In the genomic region with DNA sequence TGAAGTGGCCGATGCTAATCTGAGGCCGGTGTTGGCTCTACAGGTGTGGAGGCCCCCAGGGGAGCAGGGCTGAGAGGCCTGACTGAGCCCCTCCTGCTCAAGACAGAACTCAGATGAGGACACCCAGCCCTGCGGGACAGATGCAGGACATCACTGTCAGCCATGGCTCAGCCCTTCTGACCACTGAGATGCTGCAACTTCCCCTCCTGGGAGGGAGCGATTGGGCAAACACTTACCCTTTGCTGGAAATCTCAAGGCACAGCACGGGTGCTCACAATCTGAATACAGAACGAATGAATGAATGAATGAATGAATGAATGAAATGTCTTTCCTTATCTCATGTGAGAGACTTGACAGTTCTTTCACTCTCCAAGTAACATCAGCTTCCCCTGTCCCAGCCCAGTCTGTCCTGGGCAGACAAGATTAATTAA, we compare ENCODE assay signal across 20 cellular contexts. TPM values are rescaled to one million over a fixed set of nuclear protein-coding genes. Genes with fewer than 3 reads are reported as not detected.
DNase-seq lines count a peak whose midpoint lies in the region; ATAC-seq and TF ChIP-seq lines count a peak whose summit lies in the region.
"Had no signal": no experiment of that assay in that cellular context is flagged by ENCODE, and none has a peak within 500 bp of the region (broad histone marks: within the 10 kb centered on the region; RNA-seq: fewer than 3 reads in every experiment).

No MANE protein-coding gene starts in this region.

- peaks cover 2% of the 10 kb centered on the region for H3K27me3 Mint-ChIP-seq in activated CD4-positive, alpha-beta memory T cell treated with anti-CD3 and anti-CD28 coated beads for 36 hours
- H3K27me3 Mint-ChIP-seq in activated CD4-positive, alpha-beta memory T cell treated with anti-CD3 and anti-CD28 coated beads, Interleukin-2, amount 10 ng/mL, durations not matched to agents 7 days and 5 days = peaks cover 33% of the 10 kb centered on the region
- H3K27me3 Mint-ChIP-seq in activated naive CD4-positive, alpha-beta T cell treated with anti-CD3 and anti-CD28 coated beads, Interleukin-2, amount 10 ng/mL, durations not matched to agents 7 days and 5 days = peaks cover 50% of the 10 kb centered on the region

- H3K4me1 Mint-ChIP-seq in activated CD4-positive, alpha-beta memory T cell treated with anti-CD3 and anti-CD28 coated beads for 36 hours (ENCODE audit: low read depth) = peaks cover 21% of the 10 kb centered on the region
- peaks cover 11% of the 10 kb centered on the region for H3K4me1 Mint-ChIP-seq in activated CD4-positive, alpha-beta memory T cell treated with anti-CD3 and anti-CD28 coated beads, Interleukin-2, amount 10 ng/mL, durations not matched to agents 7 days and 5 days
- peaks cover 15% of the 10 kb centered on the region for H3K4me1 Mint-ChIP-seq in activated naive CD4-positive, alpha-beta T cell treated with anti-CD3 and anti-CD28 coated beads, Interleukin-2, amount 10 ng/mL, durations not matched to agents 7 days and 5 days

- H3K4me3 ChIP-seq in colonic mucosa = no peak overlapping the region
- H3K4me3 ChIP-seq in lung = no peak overlapping the region
- H3K4me3 ChIP-seq in upper lobe of left lung = no peak overlapping the region
- H3K4me3 ChIP-seq: Peyer's patch, thoracic aorta had no signal

- H3K4me3 Mint-ChIP-seq in activated CD4-positive, alpha-beta memory T cell treated with anti-CD3 and anti-CD28 coated beads for 36 hours = no peak overlapping the region
- H3K4me3 Mint-ChIP-seq in activated CD4-positive, alpha-beta memory T cell treated with anti-CD3 and anti-CD28 coated beads, Interleukin-2, amount 10 ng/mL, durations not matched to agents 7 days and 5 days = no peak overlapping the region
- no peak overlapping the region for H3K4me3 Mint-ChIP-seq in activated naive CD4-positive, alpha-beta T cell treated with anti-CD3 and anti-CD28 coated beads, Interleukin-2, amount 10 ng/mL, durations not matched to agents 7 days and 5 days
- H3K4me3 Mint-ChIP-seq: activated CD8-positive, alpha-beta T cell treated with anti-CD3 and anti-CD28 coated beads, Interleukin-2, amount 10 ng/mL, durations not matched to agents 7 days and 5 days; nephron progenitor cell had no signal

- peak overlapping the region; percentile 40 for H3K27ac ChIP-seq in colonic mucosa
- peak overlapping the region in 1 of 2 donors; percentile 84 for H3K27ac ChIP-seq in lung (ENCODE audit: low read depth in 1 of 2, low read length in 1 of 2)
- H3K27ac ChIP-seq in upper lobe of left lung = peak overlapping the region; percentile 78 to 89 (median 80)

- peak in 1 of 4 donors; percentile 59 for TF ChIP-seq POLR2A in upper lobe of left lung (IDR thresholded peaks at IDR 0.05)

- DNase-seq in activated CD4-positive, alpha-beta memory T cell treated with anti-CD3 and anti-CD28 coated beads for 36 hours = peak; percentile 5
- DNase-seq in activated CD4-positive, alpha-beta memory T cell treated with anti-CD3 and anti-CD28 coated beads, Interleukin-2, amount 10 ng/mL, durations not matched to agents 7 days and 5 days = no peak
- no peak for DNase-seq in colonic mucosa
- DNase-seq in lung (ENCODE audit: low spot score) = peak; percentile 64
- peak in 1 of 2 donors; percentile 81 for DNase-seq in upper lobe of left lung
- DNase-seq in activated naive CD4-positive, alpha-beta T cell treated with anti-CD3 and anti-CD28 coated beads, Interleukin-2, amount 10 ng/mL, durations not matched to agents 7 days and 5 days = no peak
- DNase-seq in activated effector memory CD4-positive, alpha-beta T cell treated with Interleukin-2 at 50 U/mL for 16 hours = no peak
- DNase-seq in epidermal melanocyte (ENCODE audit: insufficient read length, low spot score) = no peak
- DNase-seq: activated CD8-positive, alpha-beta T cell treated with anti-CD3 and anti-CD28 coated beads, Interleukin-2, amount 10 ng/mL, durations not matched to agents 7 days and 5 days; activated naive CD4-positive, alpha-beta T cell treated with anti-CD3 and anti-CD28 coated beads, Interleukin-2, amount 50 U/mL, for 16 hours; Caco-2; NCI-H510A; nephron progenitor cell; small intestine had no signal

- TF ChIP-seq CTCF in colonic mucosa (IDR thresholded peaks at IDR 0.05) = no peak
- no peak for TF ChIP-seq CTCF in lung (IDR thresholded peaks at IDR 0.05; ENCODE audit: control extremely low read depth, extremely low read depth)
- no peak for TF ChIP-seq CTCF in upper lobe of left lung (IDR thresholded peaks at IDR 0.05)

- no peak overlapping the region for H3K27ac Mint-ChIP-seq in activated CD4-positive, alpha-beta memory T cell treated with anti-CD3 and anti-CD28 coated beads for 36 hours
- no peak overlapping the region for H3K27ac Mint-ChIP-seq in activated CD4-positive, alpha-beta memory T cell treated with anti-CD3 and anti-CD28 coated beads, Interleukin-2, amount 10 ng/mL, durations not matched to agents 7 days and 5 days
- H3K27ac Mint-ChIP-seq in activated naive CD4-positive, alpha-beta T cell treated with anti-CD3 and anti-CD28 coated beads, Interleukin-2, amount 10 ng/mL, durations not matched to agents 7 days and 5 days = no peak overlapping the region
- H3K27ac Mint-ChIP-seq: activated CD8-positive, alpha-beta T cell treated with anti-CD3 and anti-CD28 coated beads, Interleukin-2, amount 10 ng/mL, durations not matched to agents 7 days and 5 days had no signal

- POLR2A ChIA-PET in activated CD4-positive, alpha-beta memory T cell treated with anti-CD3 and anti-CD28 coated beads for 36 hours (lab: Charles Lee) = no interaction called here
- POLR2A ChIA-PET in activated CD4-positive, alpha-beta memory T cell treated with anti-CD3 and anti-CD28 coated beads, Interleukin-2, amount 10 ng/mL, durations not matched to agents 7 days and 5 days (lab: Charles Lee) = no interaction called here

- no peaks in the 10 kb centered on the region for H3K36me3 ChIP-seq in colonic mucosa
- no peaks in the 10 kb centered on the region for H3K36me3 ChIP-seq in lung (ENCODE audit: control insufficient read depth in 2 of 2, insufficient read depth in 2 of 2, low read length in 2 of 2)
- no peaks in the 10 kb centered on the region for H3K36me3 ChIP-seq in upper lobe of left lung
- H3K36me3 ChIP-seq: Peyer's patch, thoracic aorta had no signal

- 25 to 46% methylated on average over 6 of the region's 6 CpGs for WGBS in lung, 2 donors
- WGBS in upper lobe of left lung, 2 donors = 26 to 46% methylated on average over 4 to 5 of the region's 6 CpGs

- CTCF ChIA-PET in activated CD4-positive, alpha-beta memory T cell treated with anti-CD3 and anti-CD28 coated beads for 36 hours (lab: Charles Lee) = interaction anchor here (0.9 kb wide), 1 partner anchor 20 kb away, joined by 4 read pairs; no protein-coding TSS in a partner anchor
- CTCF ChIA-PET in activated CD4-positive, alpha-beta memory T cell treated with anti-CD3 and anti-CD28 coated beads, Interleukin-2, amount 10 ng/mL, durations not matched to agents 7 days and 5 days (lab: Charles Lee) = no interaction called here
- CTCF ChIA-PET in activated naive CD4-positive, alpha-beta T cell treated with anti-CD3 and anti-CD28 coated beads, Interleukin-2, amount 10 ng/mL, durations not matched to agents 7 days and 5 days (lab: Charles Lee) = interaction anchor here (1.0 kb wide), 1 partner anchor 29 kb away, joined by 3 read pairs; no protein-coding TSS in a partner anchor

- intact Hi-C loops in activated CD4-positive, alpha-beta memory T cell treated with anti-CD3 and anti-CD28 coated beads for 36 hours (cut with micrococcal nuclease) = no loop called here
- intact Hi-C loops in colonic mucosa (cut with DNase I) = no loop called here

- H3K36me3 Mint-ChIP-seq in activated CD4-positive, alpha-beta memory T cell treated with anti-CD3 and anti-CD28 coated beads for 36 hours = peaks cover 2% of the 10 kb centered on the region
- H3K36me3 Mint-ChIP-seq in activated CD4-positive, alpha-beta memory T cell treated with anti-CD3 and anti-CD28 coated beads, Interleukin-2, amount 10 ng/mL, durations not matched to agents 7 days and 5 days (ENCODE audit: low read depth) = no peaks in the 10 kb centered on the region
- H3K36me3 Mint-ChIP-seq in activated naive CD4-positive, alpha-beta T cell treated with anti-CD3 and anti-CD28 coated beads, Interleukin-2, amount 10 ng/mL, durations not matched to agents 7 days and 5 days = no peaks in the 10 kb centered on the region

- H3K9me3 Mint-ChIP-seq in activated CD4-positive, alpha-beta memory T cell treated with anti-CD3 and anti-CD28 coated beads for 36 hours = peaks cover 4% of the 10 kb centered on the region
- H3K9me3 Mint-ChIP-seq in activated CD4-positive, alpha-beta memory T cell treated with anti-CD3 and anti-CD28 coated beads, Interleukin-2, amount 10 ng/mL, durations not matched to agents 7 days and 5 days = peaks cover 2% of the 10 kb centered on the region
- H3K9me3 Mint-ChIP-seq in activated naive CD4-positive, alpha-beta T cell treated with anti-CD3 and anti-CD28 coated beads, Interleukin-2, amount 10 ng/mL, durations not matched to agents 7 days and 5 days = peaks cover 8% of the 10 kb centered on the region

- H3K27me3 ChIP-seq in colonic mucosa = no peaks in the 10 kb centered on the region
- H3K27me3 ChIP-seq in lung (ENCODE audit: control insufficient read depth, insufficient read depth) = no peaks in the 10 kb centered on the region
- H3K27me3 ChIP-seq in upper lobe of left lung = no peaks in the 10 kb centered on the region
- H3K27me3 ChIP-seq: Peyer's patch had no signal

- ATAC-seq in lung (ENCODE audit: insufficient read depth, low FRiP score) = no peak
- peak; percentile 76 to 81 for ATAC-seq in upper lobe of left lung (ENCODE audit: low FRiP score in 2 of 2)
- ATAC-seq: activated CD8-positive, alpha-beta T cell treated with anti-CD3 and anti-CD28 coated beads, Interleukin-2, amount 10 ng/mL, durations not matched to agents 7 days and 5 days; HCT116 had no signal

- no peak overlapping the region for H3K9ac ChIP-seq in colonic mucosa (ENCODE audit: low read depth in 2 of 2, low read length in 2 of 2)

- H3K4me1 ChIP-seq in colonic mucosa (no peaks in the 10 kb centered on the region), lung (ENCODE audit: control insufficient read depth in 2 of 2, insufficient read depth in 2 of 2, low read length in 2 of 2) (peaks cover 0 to 2% of the 10 kb centered on the region in 2 donors), upper lobe of left lung (peaks cover 0 to 16% (median 14%) of the 10 kb centered on the region in 4 donors)
- H3K4me1 ChIP-seq: Caco-2, Peyer's patch had no signal

- TF ChIP-seq EP300 in upper lobe of left lung (IDR thresholded peaks at IDR 0.05) = peak in 1 of 4 donors; percentile 31

- no peaks in the 10 kb centered on the region for H3K9me3 ChIP-seq in colonic mucosa
- no peaks in the 10 kb centered on the region for H3K9me3 ChIP-seq in lung (ENCODE audit: control insufficient read depth in 2 of 2, insufficient read depth in 1 of 2, low read length in 1 of 2)
- no peaks in the 10 kb centered on the region for H3K9me3 ChIP-seq in upper lobe of left lung
- H3K9me3 ChIP-seq: Peyer's patch, thoracic aorta had no signal

RNA-seq across cellular contexts. Expression of a gene that starts 3.5 kb away (rescaled TPM):
- not detected for total RNA-seq in activated CD4-positive, alpha-beta memory T cell treated with anti-CD3 and anti-CD28 coated beads for 36 hours
- not detected for total RNA-seq in activated CD4-positive, alpha-beta memory T cell treated with anti-CD3 and anti-CD28 coated beads, Interleukin-2, amount 10 ng/mL, durations not matched to agents 7 days and 5 days
- total RNA-seq in colonic mucosa (1 to 10 TPM in 1 of 2 donors, under 1 TPM in 1; 0.35 to 1.0 TPM), lung (10 to 100 TPM in 1 of 2 donors, 1 to 10 TPM in 1; 6.3 to 13.4 TPM), upper lobe of left lung (10 to 100 TPM in 1 of 6 donors, 1 to 10 TPM in 5; 3.4 to 10.9 (median 8.1) TPM)
- polyA plus RNA-seq in lung = 10 to 100 TPM in 1 of 2 donors, 1 to 10 TPM in 1; 2.1 to 29.3 TPM
- total RNA-seq: A172; activated CD8-positive, alpha-beta T cell treated with anti-CD3 and anti-CD28 coated beads, Interleukin-2, amount 10 ng/mL, durations not matched to agents 7 days and 5 days; Caco-2; fibroblast of lung; Peyer's patch; T-helper 2 cell treated with Interferon-gamma antibody and Interleukin-4, amounts not matched to agents 100 ng/mL and 5 ng/mL, for 36 hours had no signal
- polyA plus RNA-seq: fibroblast of lung had no signal

RNA-seq across cellular contexts. Expression of a gene that starts 13.9 kb away (rescaled TPM):
- 1 to 10 TPM; 1.3 to 1.4 TPM for total RNA-seq in activated CD4-positive, alpha-beta memory T cell treated with anti-CD3 and anti-CD28 coated beads for 36 hours
- 1 to 10 TPM; 1.1 to 1.7 TPM for total RNA-seq in activated CD4-positive, alpha-beta memory T cell treated with anti-CD3 and anti-CD28 coated beads, Interleukin-2, amount 10 ng/mL, durations not matched to agents 7 days and 5 days
- total RNA-seq in colonic mucosa = 1 to 10 TPM in 1 of 2 donors, under 1 TPM in 1; 0.86 to 1.7 TPM
- total RNA-seq in lung = 10 to 100 TPM in 1 of 2 donors, 1 to 10 TPM in 1; 4.5 to 25.7 TPM
- 10 to 100 TPM in 1 of 2 donors, 1 to 10 TPM in 1; 4.3 to 57.0 TPM for polyA plus RNA-seq in lung
- total RNA-seq in upper lobe of left lung = 10 to 100 TPM in 5 of 6 donors, 1 to 10 TPM in 1; 6.8 to 47.1 (median 24.6) TPM
- total RNA-seq: A172, Caco-2, fibroblast of lung had no signal
- polyA plus RNA-seq: fibroblast of lung had no signal

RNA-seq across cellular contexts. Expression of a gene that starts 30.4 kb away (rescaled TPM):
- total RNA-seq in activated CD4-positive, alpha-beta memory T cell treated with anti-CD3 and anti-CD28 coated beads for 36 hours = 1 to 10 TPM; 8.8 to 9.8 TPM
- total RNA-seq in activated CD4-positive, alpha-beta memory T cell treated with anti-CD3 and anti-CD28 coated beads, Interleukin-2, amount 10 ng/mL, durations not matched to agents 7 days and 5 days = 1 to 10 TPM; 9.0 to 9.4 TPM
- total RNA-seq in colonic mucosa (10 to 100 TPM in 1 of 2 donors, 1 to 10 TPM in 1; 6.1 to 11.8 TPM), lung (1 to 10 TPM; 3.2 to 9.8 TPM), upper lobe of left lung (10 to 100 TPM in 5 of 6 donors, 1 to 10 TPM in 1; 9.5 to 23.0 (median 15.1) TPM)
- polyA plus RNA-seq in lung = 1 to 10 TPM; 2.5 to 4.4 TPM

RNA-seq across cellular contexts. Expression of a gene that starts 55.9 kb away (rescaled TPM):
- under 1 TPM; 0.61 to 0.76 TPM for total RNA-seq in activated CD4-positive, alpha-beta memory T cell treated with anti-CD3 and anti-CD28 coated beads for 36 hours
- total RNA-seq in activated CD4-positive, alpha-beta memory T cell treated with anti-CD3 and anti-CD28 coated beads, Interleukin-2, amount 10 ng/mL, durations not matched to agents 7 days and 5 days = under 1 TPM in 1 of 2 experiments, not detected in 1; 0.20 TPM
- total RNA-seq in colonic mucosa (under 1 TPM in 1 of 2 donors, not detected in 1; 0.52 TPM), lung (1 to 10 TPM in 1 of 2 donors, under 1 TPM in 1; 0.46 to 3.9 TPM), upper lobe of left lung (1 to 10 TPM in 3 of 6 donors, not detected in 3; 1.2 to 2.1 (median 2.0) TPM)
- polyA plus RNA-seq in lung = 1 to 10 TPM in 1 of 2 donors, under 1 TPM in 1; 0.49 to 1.3 TPM
- total RNA-seq: A172, Caco-2, fibroblast of lung, thoracic aorta had no signal
- polyA plus RNA-seq: fibroblast of lung had no signal

Comparison
In these comparisons a context has a peak if more than half of its experiments do, and no peak if none do; other contexts are left out.
1. DNase-seq: peak in activated CD4-positive, alpha-beta memory T cell treated with anti-CD3 and anti-CD28 coated beads for 36 hours (single experiment) and lung (single experiment); none in activated CD4-positive, alpha-beta memory T cell treated with anti-CD3 and anti-CD28 coated beads, Interleukin-2, amount 10 ng/mL, durations not matched to agents 7 days and 5 days (single experiment), colonic mucosa (single experiment), activated naive CD4-positive, alpha-beta T cell treated with anti-CD3 and anti-CD28 coated beads, Interleukin-2, amount 10 ng/mL, durations not matched to agents 7 days and 5 days (single experiment), activated effector memory CD4-positive, alpha-beta T cell treated with Interleukin-2 at 50 U/mL for 16 hours (single experiment) and epidermal melanocyte (single experiment).